Comparison of ENCODE assay signal across 1 cellular context in genomic region chr17:18136357-18136756, GRCh38.
TF ChIP-seq lines count a peak whose summit lies in the region.

No MANE protein-coding gene starts in this region.

TF ChIP-seq in H1, 55 proteins besides CTCF, POLR2A, EP300 and RAD21:
- TF ChIP-seq CREB1 (IDR thresholded peaks at IDR 0.05) (no peak), MAFK (IDR thresholded peaks at IDR 0.05; ENCODE audit: low read depth, low read length) (no peak), KDM1A (IDR thresholded peaks at IDR 0.05; ENCODE audit: borderline replicate concordance, low read length) (no peak), BRCA1 (IDR thresholded peaks at IDR 0.05; ENCODE audit: low read depth, low read length) (no peak), JUND (IDR thresholded peaks at IDR 0.05; ENCODE audit: low read length) (no peak), EZH2 (IDR thresholded peaks at IDR 0.05; ENCODE audit: low read depth, low read length, severe bottlenecking) (no peak), ZNF274 (IDR thresholded peaks at IDR 0.05; ENCODE audit: borderline replicate concordance, extremely low read depth, low read length) (no peak), SRF (IDR thresholded peaks at IDR 0.05; ENCODE audit: low read depth, low read length) (no peak)
